In the genomic region with DNA sequence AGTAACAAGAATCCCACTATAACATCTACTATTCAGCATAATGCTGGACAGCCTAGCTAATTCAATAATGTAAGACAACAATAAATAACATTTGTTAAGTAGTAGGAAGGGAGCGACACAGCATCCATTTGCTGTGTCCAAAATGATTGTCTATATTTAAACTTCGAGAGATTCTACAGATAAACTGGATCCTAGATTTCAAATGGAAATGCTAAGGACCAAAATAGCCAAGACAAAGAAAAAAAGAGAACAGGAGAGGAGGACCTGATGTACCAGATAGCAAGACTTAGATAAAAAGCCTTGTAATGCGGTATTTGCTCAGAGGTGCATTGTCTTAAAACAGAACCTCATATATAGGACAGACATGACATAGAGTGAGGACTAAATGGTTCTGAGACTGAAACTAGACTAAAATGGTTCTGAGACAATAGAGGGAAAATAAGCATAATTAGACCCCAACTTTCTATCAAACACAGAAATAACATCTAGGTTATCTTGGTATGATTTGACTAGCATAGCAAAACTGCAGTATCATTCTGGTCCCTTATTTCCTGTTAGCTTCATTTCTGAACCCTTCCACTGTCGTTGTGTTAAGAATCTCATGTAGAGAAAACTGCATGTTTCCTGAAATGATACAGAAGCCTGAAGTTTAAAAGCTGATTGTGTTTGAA, we compare ENCODE assay signal across 9 cellular contexts. TPM values are rescaled to one million over a fixed set of nuclear protein-coding genes. Genes with fewer than 3 reads are reported as not detected.
A peak's percentile ranks its signal among the peaks of the same experiment; 100 is the strongest.
DNase-seq lines count a peak whose midpoint lies in the region; ATAC-seq lines count a peak whose summit lies in the region.
"Had no signal": no experiment of that assay in that cellular context is flagged by ENCODE, and none has a peak within 500 bp of the region (broad histone marks: within the 10 kb centered on the region; RNA-seq: fewer than 3 reads in every experiment).

No MANE protein-coding gene starts in this region.

- intact Hi-C loops in right cardiac atrium (cut with DNase I): no loop called here

- ATAC-seq in GM18499 (IDR thresholded peaks at IDR 0.05; ENCODE audit: insufficient read depth, unreplicated experiment) (peak; percentile 51), GM21367 (IDR thresholded peaks at IDR 0.05; ENCODE audit: unreplicated experiment) (peak; percentile 49), HG03354 (IDR thresholded peaks at IDR 0.05; ENCODE audit: poor library complexity, severe bottlenecking, unreplicated experiment) (peak; percentile 72), right cardiac atrium (no peak)
- ATAC-seq in activated naive CD8-positive, alpha-beta T cell treated with anti-CD3 and anti-CD28 coated beads, Interleukin-2, amount 10 ng/mL, durations not matched to agents 7 days and 5 days (ENCODE audit: low read depth): no peak

- no peaks in the 10 kb centered on the region for H3K9me3 Mint-ChIP-seq in activated naive CD8-positive, alpha-beta T cell treated with anti-CD3 and anti-CD28 coated beads, Interleukin-2, amount 10 ng/mL, durations not matched to agents 7 days and 5 days

- peaks cover 16% of the 10 kb centered on the region for H3K4me1 Mint-ChIP-seq in activated naive CD8-positive, alpha-beta T cell treated with anti-CD3 and anti-CD28 coated beads, Interleukin-2, amount 10 ng/mL, durations not matched to agents 7 days and 5 days

- DNase-seq in activated naive CD8-positive, alpha-beta T cell treated with anti-CD3 and anti-CD28 coated beads, Interleukin-2, amount 10 ng/mL, durations not matched to agents 7 days and 5 days: no peak
- DNase-seq in SKM-1 treated with dmso at 0.1 percent for 144 hours (lab: John Stamatoyannopoulos, UW; ENCODE audit: unreplicated experiment) (no peak), right cardiac atrium (no peak), islet precursor cell (no peak), anterior cingulate cortex (lab: John Stamatoyannopoulos, UW) (no peak)
- DNase-seq: esophagus squamous epithelium had no signal

- POLR2A ChIA-PET in activated naive CD8-positive, alpha-beta T cell treated with anti-CD3 and anti-CD28 coated beads, Interleukin-2, amount 10 ng/mL, durations not matched to agents 7 days and 5 days (lab: Charles Lee): no interaction called here

- H3K9me3 ChIP-seq in right cardiac atrium (ENCODE audit: control insufficient read depth, low read length): no peaks in the 10 kb centered on the region
- H3K9me3 ChIP-seq: esophagus squamous epithelium had no signal

- H3K27me3 ChIP-seq in right cardiac atrium (ENCODE audit: control insufficient read depth, insufficient read depth): no peaks in the 10 kb centered on the region
- H3K27me3 ChIP-seq: esophagus squamous epithelium had no signal

- H3K36me3 Mint-ChIP-seq in activated naive CD8-positive, alpha-beta T cell treated with anti-CD3 and anti-CD28 coated beads, Interleukin-2, amount 10 ng/mL, durations not matched to agents 7 days and 5 days: no peaks in the 10 kb centered on the region

- H3K27ac ChIP-seq in right cardiac atrium (ENCODE audit: low read length): no peak overlapping the region
- H3K27ac ChIP-seq: esophagus squamous epithelium had no signal

- H3K4me3 ChIP-seq in right cardiac atrium (ENCODE audit: low read length): no peak overlapping the region
- H3K4me3 ChIP-seq: esophagus squamous epithelium had no signal

- H3K4me3 Mint-ChIP-seq in activated naive CD8-positive, alpha-beta T cell treated with anti-CD3 and anti-CD28 coated beads, Interleukin-2, amount 10 ng/mL, durations not matched to agents 7 days and 5 days: peak overlapping the region; percentile 26

- no peak overlapping the region for H3K27ac Mint-ChIP-seq in activated naive CD8-positive, alpha-beta T cell treated with anti-CD3 and anti-CD28 coated beads, Interleukin-2, amount 10 ng/mL, durations not matched to agents 7 days and 5 days

- peaks cover 3% of the 10 kb centered on the region for H3K4me1 ChIP-seq in right cardiac atrium (ENCODE audit: control insufficient read depth, insufficient read depth, low read length)

- H3K27me3 Mint-ChIP-seq in activated naive CD8-positive, alpha-beta T cell treated with anti-CD3 and anti-CD28 coated beads, Interleukin-2, amount 10 ng/mL, durations not matched to agents 7 days and 5 days: no peaks in the 10 kb centered on the region

- WGBS in right cardiac atrium: 68% methylated on average over 4 of the region's 4 CpGs

RNA-seq across cellular contexts. Expression of a gene that starts 3.8 kb away (rescaled TPM):
- total RNA-seq in activated naive CD8-positive, alpha-beta T cell treated with anti-CD3 and anti-CD28 coated beads, Interleukin-2, amount 10 ng/mL, durations not matched to agents 7 days and 5 days: not detected
- 1 to 10 TPM; 1.0 to 4.7 (median 2.7) TPM for total RNA-seq in right cardiac atrium
- 0.48 TPM for polyA plus RNA-seq in right cardiac atrium

Comparison
In these comparisons a context has a peak if more than half of its experiments do, and no peak if none do; other contexts are left out.
1. ATAC-seq: peak in GM18499 (single experiment), GM21367 (single experiment) and HG03354 (single experiment); none in activated naive CD8-positive, alpha-beta T cell treated with anti-CD3 and anti-CD28 coated beads, Interleukin-2, amount 10 ng/mL, durations not matched to agents 7 days and 5 days (single experiment) and right cardiac atrium (0 of 2).